ENCODE assay signal across 20 cellular contexts in genomic region chr11:7964873-7965272, GRCh38. TPM values are rescaled to one million over a fixed set of nuclear protein-coding genes. Genes with fewer than 3 reads are reported as not detected.
DNase-seq lines count a peak whose midpoint lies in the region; ATAC-seq and TF ChIP-seq lines count a peak whose summit lies in the region.
"Had no signal": no experiment of that assay in that cellular context is flagged by ENCODE, and none has a peak within 500 bp of the region (broad histone marks: within the 10 kb centered on the region; RNA-seq: fewer than 3 reads in every experiment).

No MANE protein-coding gene starts in this region.

- no peaks in the 10 kb centered on the region for H3K79me2 ChIP-seq in PC-9 (ENCODE audit: low read depth)

- CTCF ChIA-PET in PC-9 (lab: Charles Lee): no interaction called here

- peak overlapping the region; percentile 19 for H3K4me2 ChIP-seq in PC-9

- H3K9me3 ChIP-seq in PC-9 (ENCODE audit: insufficient read depth, low read depth): no peaks in the 10 kb centered on the region
- H3K9me3 ChIP-seq: esophagus squamous epithelium, right lobe of liver had no signal

- H3K4me3 ChIP-seq in PC-9: no peak overlapping the region
- H3K4me3 ChIP-seq: esophagus squamous epithelium, right lobe of liver, tibial nerve had no signal

- no peaks in the 10 kb centered on the region for H3K9me2 ChIP-seq in PC-9 (ENCODE audit: insufficient read depth)

- peak overlapping the region; percentile 39; the same call in 1 of the 2 replicates for H3K27ac ChIP-seq in PC-9
- H3K27ac ChIP-seq: esophagus squamous epithelium, right lobe of liver, tibial nerve had no signal

- ATAC-seq in HG03442 (IDR thresholded peaks at IDR 0.05; ENCODE audit: unreplicated experiment) (no peak), HG03135 (IDR thresholded peaks at IDR 0.05; ENCODE audit: unreplicated experiment) (no peak)
- ATAC-seq: HCT116, right lobe of liver had no signal

- no peak overlapping the region for H2AFZ ChIP-seq in PC-9

- no peak for TF ChIP-seq CTCF in PC-9 (conservative IDR thresholded peaks at IDR 0.05)

- DNase-seq in EH (ENCODE audit: low read depth) (peak; percentile 85), PC-9 (no peak), fibroblast of gingiva (ENCODE audit: low read depth) (peak; percentile 75), renal cortical epithelial cell (ENCODE audit: low read depth) (peak; percentile 65), NCI-H1417 treated with DMSO at 0.1 percent for 48 hours (lab: John Stamatoyannopoulos, UW) (no peak), foreskin melanocyte (no peak)
- DNase-seq: activated CD4-positive, alpha-beta T cell treated with anti-CD3 and anti-CD28 coated beads, Interleukin-2, amount 50 U/mL, for 48 hours; C1 segment of cervical spinal cord; DMS79; esophagus squamous epithelium; NCI-H1105; NCI-H2227 treated with DMSO at 0.1 percent for 48 hours; right lobe of liver; stimulated activated CD4-positive, alpha-beta T cell treated with anti-CD3 and anti-CD28 coated beads, Interleukin-4, amount 100 ng/mL, for 24 hours had no signal

- intact Hi-C loops in PC-9 (cut with micrococcal nuclease; ENCODE audit: unreplicated experiment): loop anchor here (1.0 kb wide), 1 partner anchor 29 kb away; no protein-coding TSS in a partner anchor

- no peaks in the 10 kb centered on the region for H3F3A ChIP-seq in PC-9 (ENCODE audit: insufficient read depth, low read depth)

- TSS peak; percentile 86 for BruUV-seq in PC-9 (replicated peaks; lab: Mats Ljungman, UMichigan)

- POLR2A ChIA-PET in PC-9 (lab: Charles Lee; ENCODE audit: unreplicated experiment): interaction anchor here (0.6 kb wide), 1 partner anchor 389 kb away, joined by 6 read pairs; no protein-coding TSS in a partner anchor

- H3K36me3 ChIP-seq in PC-9 (ENCODE audit: low read depth): no peaks in the 10 kb centered on the region
- H3K36me3 ChIP-seq: esophagus squamous epithelium, right lobe of liver, tibial nerve had no signal

- no peaks in the 10 kb centered on the region for H3K27me3 ChIP-seq in PC-9 (ENCODE audit: insufficient read depth, low read depth)
- H3K27me3 ChIP-seq: right lobe of liver, tibial nerve had no signal

- H4K20me1 ChIP-seq in PC-9 (ENCODE audit: insufficient read depth): no peaks in the 10 kb centered on the region

- peaks cover 14% of the 10 kb centered on the region for H3K4me1 ChIP-seq in PC-9 (replicated peaks; ENCODE audit: insufficient read depth)
- H3K4me1 ChIP-seq: esophagus squamous epithelium, right lobe of liver, tibial nerve had no signal

RNA-seq across cellular contexts. Expression of gene NLRP10, which starts 0.4 kb away (rescaled TPM):
- total RNA-seq in PC-9 (2021) (0.96 and 1.6 TPM in 2 replicates), renal cortical epithelial cell (0.40 and 0.69 TPM in 2 replicates)
- total RNA-seq: activated T-helper 2 cell treated with anti-CD3 and anti-CD28 coated beads, Interferon-gamma antibody, Interleukin-2, Interleukin-4, amounts not matched to agents 10 μg/mL and 5 μg/mL and 100 μg/mL, durations not matched to agents 14 hours and 24 hours and 36 hours; esophagus squamous epithelium; right lobe of liver; SK-MEL-5 had no signal

RNA-seq across cellular contexts. Expression of gene EIF3F, which starts 22.3 kb away (rescaled TPM):
- 191 and 195 TPM in 2 replicates for total RNA-seq in PC-9 (2021)
- 114 and 264 TPM in 2 replicates for total RNA-seq in renal cortical epithelial cell

RNA-seq across cellular contexts. Expression of gene OR10A3, which starts 23.4 kb away (rescaled TPM):
- total RNA-seq in PC-9 (2021) (not detected in 2 replicates), renal cortical epithelial cell (0.10 TPM in 1 of 2 replicates, not detected in the other)
- total RNA-seq: activated T-helper 2 cell treated with anti-CD3 and anti-CD28 coated beads, Interferon-gamma antibody, Interleukin-2, Interleukin-4, amounts not matched to agents 10 μg/mL and 5 μg/mL and 100 μg/mL, durations not matched to agents 14 hours and 24 hours and 36 hours; esophagus squamous epithelium; right lobe of liver; SK-MEL-5; tibial nerve had no signal

RNA-seq across cellular contexts. Expression of gene OR10A6, which starts 33.8 kb away (rescaled TPM):
- not detected in 2 replicates for total RNA-seq in PC-9 (2021)
- total RNA-seq in renal cortical epithelial cell: not detected in 2 replicates
- total RNA-seq: activated T-helper 2 cell treated with anti-CD3 and anti-CD28 coated beads, Interferon-gamma antibody, Interleukin-2, Interleukin-4, amounts not matched to agents 10 μg/mL and 5 μg/mL and 100 μg/mL, durations not matched to agents 14 hours and 24 hours and 36 hours; esophagus squamous epithelium; right lobe of liver; SK-MEL-5; tibial nerve had no signal

Comparison
In these comparisons a context has a peak if more than half of its experiments do, and no peak if none do; other contexts are left out.
1. DNase-seq: peak in EH (single experiment), fibroblast of gingiva (single experiment) and renal cortical epithelial cell (single experiment); none in PC-9 (0 of 2), NCI-H1417 treated with DMSO at 0.1 percent for 48 hours (single experiment) and foreskin melanocyte (single experiment).